ENCODE assay signal across 8 cellular contexts in genomic region chr20:53934421-53935352, GRCh38.
DNase-seq lines count a peak whose midpoint lies in the region; ATAC-seq and TF ChIP-seq lines count a peak whose summit lies in the region.

No MANE protein-coding gene starts in this region.

- TF ChIP-seq CTCF in breast epithelium (IDR thresholded peaks at IDR 0.05), result no peak
- TF ChIP-seq CTCF in MCF 10A (IDR thresholded peaks at IDR 0.05; ENCODE audit: unreplicated experiment), result no peak
- no peak for TF ChIP-seq CTCF in activated CD8-positive, alpha-beta T cell treated with anti-CD3 and anti-CD28 coated beads for 36 hours (IDR thresholded peaks at IDR 0.05)
- TF ChIP-seq CTCF in right atrium auricular region (IDR thresholded peaks at IDR 0.05), result no peak

- intact Hi-C loops in breast epithelium (cut with DNase I; ENCODE audit: low total_unique reads), result no loop called here
- intact Hi-C loops in MCF 10A (cut with micrococcal nuclease), result no loop called here
- intact Hi-C loops in activated CD8-positive, alpha-beta T cell treated with anti-CD3 and anti-CD28 coated beads for 36 hours (cut with micrococcal nuclease), result loop anchor here (5.0 kb wide), 2 partner anchors 182 to 227 kb away; no protein-coding TSS in a partner anchor

- CTCF ChIA-PET in MCF 10A (lab: Yijun Ruan, JAX), result interaction anchor here (0.6 to 1.9 kb wide), 11 partner anchors 13 to 1623 kb away, joined by 3 to 7 read pairs (median 4); no protein-coding TSS in a partner anchor
- CTCF ChIA-PET in activated CD8-positive, alpha-beta T cell treated with anti-CD3 and anti-CD28 coated beads for 36 hours (lab: Charles Lee), result interaction anchor here (0.7 to 9.9 kb wide), 8 partner anchors 9 to 357 kb away, joined by 3 to 65 read pairs (median 4); no protein-coding TSS in a partner anchor

- DNase-seq in breast epithelium (ENCODE audit: low spot score in 2 of 2), result no peak
- no peak for DNase-seq in MCF 10A (ENCODE audit: unreplicated experiment)
- peak; percentile 63 for DNase-seq in activated CD8-positive, alpha-beta T cell treated with anti-CD3 and anti-CD28 coated beads for 36 hours
- no peak for DNase-seq in right atrium auricular region (ENCODE audit: low spot score)
- no peak for DNase-seq in NCI-H2107 treated with DMSO at 0.1 percent for 48 hours (lab: John Stamatoyannopoulos, UW; ENCODE audit: unreplicated experiment)
- DNase-seq in stimulated activated CD4-positive, alpha-beta T cell treated with anti-CD3 and anti-CD28 coated beads, Interleukin-12 subunit alpha, Interleukin-12 subunit beta, amount 100 ng/mL, for 4 hours, result no peak

- peaks cover 0 to 8% of the 10 kb centered on the region in 2 donors for H3K4me1 ChIP-seq in breast epithelium
- H3K4me1 ChIP-seq in HUES48 (ENCODE audit: control insufficient read depth, insufficient read depth, low read length), result peaks cover 26% of the 10 kb centered on the region
- peaks cover 0 to 25% of the 10 kb centered on the region in 2 donors for H3K4me1 ChIP-seq in right atrium auricular region

- no peaks in the 10 kb centered on the region for H3K9me3 Mint-ChIP-seq in MCF 10A (ENCODE audit: unreplicated experiment)
- H3K9me3 Mint-ChIP-seq in activated CD8-positive, alpha-beta T cell treated with anti-CD3 and anti-CD28 coated beads for 36 hours, result peaks cover 2% of the 10 kb centered on the region
- H3K9me3 Mint-ChIP-seq in stimulated activated naive CD8-positive, alpha-beta T cell treated with anti-CD3 and anti-CD28 coated beads, Interleukin-15, Interleukin-2, amounts not matched to agents 100 ng/mL and 50 ng/mL, for 24 hours, result no peaks in the 10 kb centered on the region

- H3K27ac ChIP-seq in breast epithelium (peak overlapping the region; percentile 10 to 80), HUES48 (ENCODE audit: low read depth, low read length) (peak overlapping the region; percentile 67), right atrium auricular region (peak overlapping the region; percentile 69 to 80)

- H3K27me3 ChIP-seq in breast epithelium (no peaks in the 10 kb centered on the region), HUES48 (ENCODE audit: control insufficient read depth, insufficient read depth, low read length) (no peaks in the 10 kb centered on the region), right atrium auricular region (no peaks in the 10 kb centered on the region)

- H3K27me3 Mint-ChIP-seq in MCF 10A (ENCODE audit: insufficient read depth, unreplicated experiment), result no peaks in the 10 kb centered on the region
- H3K27me3 Mint-ChIP-seq in activated CD8-positive, alpha-beta T cell treated with anti-CD3 and anti-CD28 coated beads for 36 hours, result no peaks in the 10 kb centered on the region
- H3K27me3 Mint-ChIP-seq in stimulated activated naive CD8-positive, alpha-beta T cell treated with anti-CD3 and anti-CD28 coated beads, Interleukin-15, Interleukin-2, amounts not matched to agents 100 ng/mL and 50 ng/mL, for 24 hours, result no peaks in the 10 kb centered on the region

- no peak overlapping the region for H3K9ac ChIP-seq in HUES48 (ENCODE audit: low read depth, low read length)

- H3K27ac Mint-ChIP-seq in MCF 10A (ENCODE audit: low read depth, unreplicated experiment), result no peak overlapping the region
- peak overlapping the region; percentile 86 for H3K27ac Mint-ChIP-seq in activated CD8-positive, alpha-beta T cell treated with anti-CD3 and anti-CD28 coated beads for 36 hours
- H3K27ac Mint-ChIP-seq in stimulated activated naive CD8-positive, alpha-beta T cell treated with anti-CD3 and anti-CD28 coated beads, Interleukin-15, Interleukin-2, amounts not matched to agents 100 ng/mL and 50 ng/mL, for 24 hours, result peak overlapping the region; percentile 94

- H3K36me3 ChIP-seq in breast epithelium (no peaks in the 10 kb centered on the region), HUES48 (ENCODE audit: control insufficient read depth, insufficient read depth, low read length) (no peaks in the 10 kb centered on the region), right atrium auricular region (no peaks in the 10 kb centered on the region)

- peak; percentile 85 for ATAC-seq in activated CD8-positive, alpha-beta T cell treated with anti-CD3 and anti-CD28 coated beads for 36 hours

- H3K9me3 ChIP-seq in breast epithelium (no peaks in the 10 kb centered on the region), HUES48 (ENCODE audit: control insufficient read depth, insufficient read depth, low read length) (no peaks in the 10 kb centered on the region), right atrium auricular region (no peaks in the 10 kb centered on the region)

- POLR2A ChIA-PET in MCF 10A (lab: Yijun Ruan, JAX), result interaction anchor here (0.5 to 1.9 kb wide), 7 partner anchors 8 to 259 kb away, joined by 3 to 12 read pairs (median 3); no protein-coding TSS in a partner anchor
- POLR2A ChIA-PET in activated CD8-positive, alpha-beta T cell treated with anti-CD3 and anti-CD28 coated beads for 36 hours (lab: Charles Lee), result interaction anchor here (0.6 to 1.4 kb wide), 8 partner anchors 16 to 370 kb away, joined by 3 to 4 read pairs (median 3); partner anchors contain the start of gene PFDN4

- H3K4me3 ChIP-seq in breast epithelium (no peak overlapping the region), HUES48 (ENCODE audit: low read depth, low read length) (no peak overlapping the region), right atrium auricular region (no peak overlapping the region)

- no peak overlapping the region for H3K4me3 Mint-ChIP-seq in MCF 10A (ENCODE audit: unreplicated experiment)
- H3K4me3 Mint-ChIP-seq in activated CD8-positive, alpha-beta T cell treated with anti-CD3 and anti-CD28 coated beads for 36 hours, result peak overlapping the region; percentile 26
- peak overlapping the region; percentile 45 for H3K4me3 Mint-ChIP-seq in stimulated activated naive CD8-positive, alpha-beta T cell treated with anti-CD3 and anti-CD28 coated beads, Interleukin-15, Interleukin-2, amounts not matched to agents 100 ng/mL and 50 ng/mL, for 24 hours

- TF ChIP-seq POLR2A in breast epithelium (IDR thresholded peaks at IDR 0.05), result no peak

- no TSS peak for BruUV-seq in MCF 10A (replicated peaks; lab: Mats Ljungman, UMichigan)

- no peaks in the 10 kb centered on the region for H3K36me3 Mint-ChIP-seq in MCF 10A (ENCODE audit: insufficient read depth, unreplicated experiment)
- no peaks in the 10 kb centered on the region for H3K36me3 Mint-ChIP-seq in activated CD8-positive, alpha-beta T cell treated with anti-CD3 and anti-CD28 coated beads for 36 hours (ENCODE audit: low read depth)
- no peaks in the 10 kb centered on the region for H3K36me3 Mint-ChIP-seq in stimulated activated naive CD8-positive, alpha-beta T cell treated with anti-CD3 and anti-CD28 coated beads, Interleukin-15, Interleukin-2, amounts not matched to agents 100 ng/mL and 50 ng/mL, for 24 hours (ENCODE audit: low read depth)

- peaks cover 15% of the 10 kb centered on the region for H3K4me1 Mint-ChIP-seq in MCF 10A (ENCODE audit: insufficient read depth, unreplicated experiment)
- H3K4me1 Mint-ChIP-seq in activated CD8-positive, alpha-beta T cell treated with anti-CD3 and anti-CD28 coated beads for 36 hours (ENCODE audit: low read depth), result peaks cover 60% of the 10 kb centered on the region
- peaks cover 69% of the 10 kb centered on the region for H3K4me1 Mint-ChIP-seq in stimulated activated naive CD8-positive, alpha-beta T cell treated with anti-CD3 and anti-CD28 coated beads, Interleukin-15, Interleukin-2, amounts not matched to agents 100 ng/mL and 50 ng/mL, for 24 hours (ENCODE audit: low read depth)
